8 cellular contexts compared by ENCODE assay signal in genomic region chr9:109319631-109320233, GRCh38. TPM values are rescaled to one million over a fixed set of nuclear protein-coding genes. Genes with fewer than 3 reads are reported as not detected.
DNase-seq lines count a peak whose midpoint lies in the region; ATAC-seq and TF ChIP-seq lines count a peak whose summit lies in the region.

No MANE protein-coding gene starts in this region.

- intact Hi-C loops in left cardiac atrium (cut with DNase I), result loop anchor here in 1 of 2 donors (2.0 to 10.0 kb wide), 2 partner anchors 127 to 425 kb away; no protein-coding TSS in a partner anchor

- TF ChIP-seq CTCF in GM12864 (IDR thresholded peaks at IDR 0.05; ENCODE audit: low read depth, low read length, missing control alignments) (no peak), HEK293 (tag by site-specific recombination; IDR thresholded peaks at IDR 0.05) (0 out of 2 replicates have a peak, but pooled peaks have one; percentile 10), WI38 (IDR thresholded peaks at IDR 0.05; ENCODE audit: low read depth, low read length) (no peak)

- ATAC-seq in left cardiac atrium, result peak; percentile 4 to 5

- DNase-seq in GM12864 (ENCODE audit: low read depth), result no peak
- DNase-seq in left cardiac atrium, result peak; percentile 35
- DNase-seq in activated CD4-positive, CD25-positive, alpha-beta regulatory T cell (lab: John Stamatoyannopoulos, UW), result no peak
- DNase-seq in A172 (ENCODE audit: low spot score), result no peak
- DNase-seq in NK-92 treated with Interleukin-12 subunit alpha and Interleukin-12 subunit beta, amount 100 ng/mL, for 24 hours (lab: John Stamatoyannopoulos, UW), result no peak

- POLR2A ChIA-PET in HEK293 (lab: Yijun Ruan, JAX), result no interaction called here

- H3K4me1 ChIP-seq in HEK293 (ENCODE audit: control insufficient read depth, insufficient read depth, low read length) (0 out of 2 replicates have a peak, but pooled peaks cover 5% of the 10 kb centered on the region), skeletal muscle tissue (ENCODE audit: control insufficient read depth in 3 of 3, insufficient read depth in 3 of 3, low read length in 3 of 3) (peaks cover 0 to 24% (median 24%) of the 10 kb centered on the region in 3 donors)

- H3K27me3 ChIP-seq in skeletal muscle tissue (ENCODE audit: control insufficient read depth in 3 of 3, insufficient read depth in 3 of 3, low read length in 3 of 3), result peaks cover 0 to 31% (median 9%) of the 10 kb centered on the region in 3 donors

- H3K9ac ChIP-seq in skeletal muscle tissue (ENCODE audit: low read depth in 1 of 3, low read length in 3 of 3), result no peak overlapping the region

- H3K4me3 ChIP-seq in GM12864 (ENCODE audit: low read depth, low read length), result peak overlapping the region; percentile 34; the same call in 1 of the 2 replicates
- H3K4me3 ChIP-seq in HEK293 (ENCODE audit: low read depth, low read length), result peak overlapping the region; percentile 71
- H3K4me3 ChIP-seq in WI38 (ENCODE audit: low read depth, low read length), result peak overlapping the region; percentile 49
- H3K4me3 ChIP-seq in skeletal muscle tissue (ENCODE audit: low read length in 3 of 3), result peak overlapping the region; percentile 30 to 59 (median 49)

- no peak overlapping the region; the same call in 1 of the 2 replicates for H3K27ac ChIP-seq in HEK293 (ENCODE audit: extremely low read depth, low read depth, low read length)
- no peak overlapping the region for H3K27ac ChIP-seq in skeletal muscle tissue (ENCODE audit: low read depth, low read length)

- H3K36me3 ChIP-seq in HEK293 (ENCODE audit: control insufficient read depth in 2 of 2, insufficient read depth in 1 of 2, low read length in 2 of 2) (no peaks in the 10 kb centered on the region), skeletal muscle tissue (ENCODE audit: control insufficient read depth in 3 of 3, insufficient read depth in 3 of 3, low read length in 3 of 3) (no peaks in the 10 kb centered on the region)

- CTCF ChIA-PET in HEK293 (lab: Yijun Ruan, JAX), result interaction anchor here (0.6 to 1.9 kb wide), 4 partner anchors 16 to 200 kb away, joined by 3 to 11 read pairs (median 3); no protein-coding TSS in a partner anchor

- H3K9me3 ChIP-seq in HEK293 (ENCODE audit: control insufficient read depth, insufficient read depth, low read depth, low read length), result no peaks in the 10 kb centered on the region
- H3K9me3 ChIP-seq in skeletal muscle tissue (ENCODE audit: control insufficient read depth in 3 of 3, low read length in 3 of 3), result no peaks in the 10 kb centered on the region

TF ChIP-seq in HEK293, 187 proteins besides CTCF, POLR2A, EP300 and RAD21 (continues in another document):
- TF ChIP-seq ZBTB26 (tag by site-specific recombination; optimal IDR thresholded peaks at IDR 0.05) (peak; percentile 60), ZBTB10 (tag by site-specific recombination; IDR thresholded peaks at IDR 0.05) (peak; percentile 69; the same call in 1 of the 2 replicates), ZNF558 (tag by site-specific recombination; IDR thresholded peaks at IDR 0.05) (no peak), REPIN1 (tag by site-specific recombination; IDR thresholded peaks at IDR 0.05; ENCODE audit: low read depth) (no peak), ZNF785 (tag by site-specific recombination; IDR thresholded peaks at IDR 0.05) (no peak), ZNF514 (tag by site-specific recombination; IDR thresholded peaks at IDR 0.05) (no peak), ZBTB20 (tag by site-specific recombination; IDR thresholded peaks at IDR 0.05) (peak; percentile 27; the same call in 1 of the 2 replicates), ZBTB11 (tag by site-specific recombination; conservative IDR thresholded peaks at IDR 0.05; ENCODE audit: low read depth) (0 out of 2 replicates have a peak, but pooled peaks have one; percentile 19), ZNF175 (tag by site-specific recombination; IDR thresholded peaks at IDR 0.05) (no peak), SP7 (tag by site-specific recombination; IDR thresholded peaks at IDR 0.05) (0 out of 2 replicates have a peak, but pooled peaks have one; percentile 18), KLF9 (tag by site-specific recombination; IDR thresholded peaks at IDR 0.05; ENCODE audit: low read depth) (0 out of 2 replicates have a peak, but pooled peaks have one; percentile 22), ZNF341 (tag by site-specific recombination; IDR thresholded peaks at IDR 0.05; ENCODE audit: low read depth) (peak; percentile 87), ZNF155 (tag by site-specific recombination; IDR thresholded peaks at IDR 0.05) (no peak), ZNF658 (tag by site-specific recombination; IDR thresholded peaks at IDR 0.05) (no peak), ZNF335 (tag by site-specific recombination; conservative IDR thresholded peaks at IDR 0.05) (peak; percentile 81), PATZ1 (tag by site-specific recombination; IDR thresholded peaks at IDR 0.05) (peak; percentile 74)

RNA-seq across cellular contexts. Expression of gene EPB41L4B, which starts 1.1 kb away (rescaled TPM):
- total RNA-seq in left cardiac atrium, result 10 to 100 TPM; 19.4 to 21.6 TPM
- total RNA-seq in skeletal muscle tissue, result 6.8 TPM
- total RNA-seq in A172 (2014; rRNA removed; shearing (Covaris generic)), result 0.93 and 1.7 TPM in 2 replicates
